Comparison of ENCODE assay signal across 8 cellular contexts in the genomic region with DNA sequence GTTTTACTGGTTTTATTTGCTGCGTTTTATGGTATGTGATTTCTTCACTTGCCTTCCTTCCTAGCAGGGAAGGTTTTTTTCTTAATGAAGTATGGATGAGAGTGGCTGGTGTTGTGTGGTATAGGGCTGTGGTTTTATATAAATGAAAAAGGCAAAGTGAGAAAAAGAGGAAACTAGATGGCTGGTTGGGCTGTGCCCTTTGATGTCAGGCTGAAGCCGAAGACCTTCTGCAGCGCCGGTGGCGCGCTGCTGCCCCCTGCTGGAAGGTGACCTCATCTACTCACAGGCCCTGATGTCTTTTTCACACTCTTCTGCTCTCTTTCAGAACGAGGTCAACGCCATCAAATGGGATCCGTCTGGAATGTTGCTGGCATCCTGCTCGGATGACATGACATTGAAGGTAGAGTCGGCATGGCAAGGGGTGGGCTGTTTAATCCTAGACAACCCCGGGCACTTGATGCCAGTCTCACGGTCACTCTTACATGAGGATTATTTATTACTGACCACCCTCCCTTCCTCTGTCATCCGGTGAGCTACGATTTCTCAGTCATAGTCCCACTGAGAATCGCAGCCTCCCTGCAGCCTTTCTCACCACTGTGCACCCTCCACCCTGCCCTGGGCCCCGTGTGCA. TPM values are rescaled to one million over a fixed set of nuclear protein-coding genes. Genes with fewer than 3 reads are reported as not detected.
DNase-seq lines count a peak whose midpoint lies in the region; ATAC-seq and TF ChIP-seq lines count a peak whose summit lies in the region.

No MANE protein-coding gene starts in this region.

- H3K9me3 ChIP-seq in mucosa of descending colon: no peaks in the 10 kb centered on the region

- no peak overlapping the region for H3K4me3 Mint-ChIP-seq in endothelial cell (ENCODE audit: unreplicated experiment)

- H3K27ac Mint-ChIP-seq in endothelial cell (ENCODE audit: unreplicated experiment): no peak overlapping the region

- DNase-seq in CD1c-positive myeloid dendritic cell (ENCODE audit: extremely low spot score): peak; percentile 74
- peak; percentile 90 for DNase-seq in NOMO-1 treated with DMSO at 0.1 percent for 48 hours (lab: John Stamatoyannopoulos, UW; ENCODE audit: unreplicated experiment)
- DNase-seq in activated CD8-positive, alpha-beta memory T cell treated with anti-CD3 and anti-CD28 coated beads, Interleukin-2, amount 50 U/mL, for 24 hours (ENCODE audit: extremely low read depth): peak; percentile 39
- DNase-seq in endothelial cell (ENCODE audit: low spot score): peak; percentile 72
- peak; percentile 78 to 81 (median 79) for DNase-seq in mucosa of descending colon
- peak; percentile 78 for DNase-seq in stimulated activated CD8-positive, alpha-beta memory T cell treated with anti-CD3 and anti-CD28 coated beads, Interleukin-4, amount 100 ng/mL, for 48 hours

- peaks cover 3% of the 10 kb centered on the region for H3K4me1 ChIP-seq in mucosa of descending colon (ENCODE audit: low read depth)

- H3K4me3 ChIP-seq in mucosa of descending colon: no peak overlapping the region

- intact Hi-C loops in mucosa of descending colon (cut with DNase I, micrococcal nuclease): no loop called here

- H3K4me1 Mint-ChIP-seq in endothelial cell (ENCODE audit: unreplicated experiment): no peaks in the 10 kb centered on the region

- no peaks in the 10 kb centered on the region for H3K27me3 Mint-ChIP-seq in endothelial cell (ENCODE audit: unreplicated experiment)

- ATAC-seq in GM19351 (IDR thresholded peaks at IDR 0.05; ENCODE audit: unreplicated experiment) (peak; percentile 90), HG03571 (IDR thresholded peaks at IDR 0.05; ENCODE audit: unreplicated experiment) (peak; percentile 74), mucosa of descending colon (peak; percentile 91)

- TF ChIP-seq CTCF in endothelial cell (IDR thresholded peaks at IDR 0.05; ENCODE audit: unreplicated experiment) (peak; percentile 65), mucosa of descending colon (IDR thresholded peaks at IDR 0.05) (peak; percentile 40)

- H3K36me3 Mint-ChIP-seq in endothelial cell (ENCODE audit: low read depth, unreplicated experiment): peaks cover 20% of the 10 kb centered on the region

- H3K36me3 ChIP-seq in mucosa of descending colon (ENCODE audit: low read depth): no peaks in the 10 kb centered on the region

- no peaks in the 10 kb centered on the region for H3K9me3 Mint-ChIP-seq in endothelial cell (ENCODE audit: unreplicated experiment)

RNA-seq across cellular contexts. Expression of gene GPR143, which starts 56.6 kb away (rescaled TPM):
- total RNA-seq in endothelial cell (ENCODE audit: unreplicated experiment) (16.8 TPM), mucosa of descending colon (under 1 TPM; 0.39 to 0.93 (median 0.41) TPM)

Comparison
In these comparisons a context has a peak if more than half of its experiments do, and no peak if none do; other contexts are left out.
1. DNase-seq: peak in every context shown above with its lines; median percentile 90 in NOMO-1 treated with DMSO at 0.1 percent for 48 hours; 79 in mucosa of descending colon; 78 in stimulated activated CD8-positive, alpha-beta memory T cell treated with anti-CD3 and anti-CD28 coated beads, Interleukin-4, amount 100 ng/mL, for 48 hours; 74 in CD1c-positive myeloid dendritic cell; 72 in endothelial cell; 39 in activated CD8-positive, alpha-beta memory T cell treated with anti-CD3 and anti-CD28 coated beads, Interleukin-2, amount 50 U/mL, for 24 hours.